Comparison of ENCODE assay signal across 1 cellular context in genomic region chr9:96418074-96418919, GRCh38.
A peak's percentile ranks its signal among the peaks of the same experiment; 100 is the strongest.
TF ChIP-seq lines count a peak whose summit lies in the region.

ZNF367 (minus strand) TSS chr9:96418370; CDS start chr9:96418032, 338 bp downstream.

TF ChIP-seq in K562, 482 proteins besides CTCF, POLR2A, EP300 and RAD21 (continued from another document and continues in another):
- peak; percentile 99 for TF ChIP-seq PKNOX1 (IDR thresholded peaks at IDR 0.05)
- peak; percentile 79 for TF ChIP-seq FOS (IDR thresholded peaks at IDR 0.05; ENCODE audit: extremely low read depth, insufficient read length)
- TF ChIP-seq ZNF232 (CRISPR knock-in tag; IDR thresholded peaks at IDR 0.05) = 0 out of 2 replicates have a peak, but pooled peaks have one; percentile 35
- TF ChIP-seq MGA (IDR thresholded peaks at IDR 0.05) = peak; percentile 74
- no peak for TF ChIP-seq PURB (CRISPR knock-in tag; IDR thresholded peaks at IDR 0.05; ENCODE audit: low read depth)
- no peak for TF ChIP-seq PTTG1 (tag; IDR thresholded peaks at IDR 0.05; ENCODE audit: low read depth)
- TF ChIP-seq MAFF (IDR thresholded peaks at IDR 0.05; ENCODE audit: low read length) = no peak
- TF ChIP-seq TAF9B (IDR thresholded peaks at IDR 0.05; ENCODE audit: partially characterized antibody) = peak; percentile 48
- TF ChIP-seq ETS2 (tag; IDR thresholded peaks at IDR 0.05; ENCODE audit: borderline replicate concordance, poor library complexity, severe bottlenecking) = no peak
- TF ChIP-seq ZNF699 (CRISPR knock-in tag; IDR thresholded peaks at IDR 0.05; ENCODE audit: insufficient replicate concordance) = no peak
- peak; percentile 81 for TF ChIP-seq CBX1 (IDR thresholded peaks at IDR 0.05; ENCODE audit: low read depth)
- no peak for TF ChIP-seq ZNF174 (CRISPR knock-in tag; IDR thresholded peaks at IDR 0.05)
- TF ChIP-seq MEF2A (IDR thresholded peaks at IDR 0.05; ENCODE audit: control insufficient read depth, low read depth, low read length) = no peak
- TF ChIP-seq SAFB (IDR thresholded peaks at IDR 0.05; ENCODE audit: borderline replicate concordance, low read depth, low read length) = peak; percentile 73
- no peak for TF ChIP-seq PATZ1 (CRISPR knock-in tag; IDR thresholded peaks at IDR 0.05; ENCODE audit: borderline replicate concordance)
- TF ChIP-seq RREB1 (CRISPR knock-in tag; IDR thresholded peaks at IDR 0.05) = no peak
- TF ChIP-seq TFE3 (CRISPR knock-in tag; IDR thresholded peaks at IDR 0.05) = no peak
- no peak for TF ChIP-seq JUNB (CRISPR knock-in tag; conservative IDR thresholded peaks at IDR 0.05)
- no peak for TF ChIP-seq STAT5A (IDR thresholded peaks at IDR 0.05; ENCODE audit: borderline replicate concordance, low read length)
- TF ChIP-seq STAG1 (CRISPR knock-in tag; IDR thresholded peaks at IDR 0.05; ENCODE audit: borderline replicate concordance) = no peak
- peak; percentile 65; the same call in 1 of the 2 replicates for TF ChIP-seq POLR2AphosphoS5 (IDR thresholded peaks at IDR 0.05; ENCODE audit: control insufficient read depth, insufficient read depth, low read depth, low read length)
- TF ChIP-seq ARID3A (IDR thresholded peaks at IDR 0.05; ENCODE audit: borderline replicate concordance, low read depth, low read length) = no peak
- peak; percentile 50 for TF ChIP-seq CREB1 (IDR thresholded peaks at IDR 0.05)
- TF ChIP-seq CREB1 (CRISPR knock-in tag; IDR thresholded peaks at IDR 0.05) = peak; percentile 61
- peak; percentile 50 for TF ChIP-seq USF1 (CRISPR knock-in tag; IDR thresholded peaks at IDR 0.05)
